In the genomic region with DNA sequence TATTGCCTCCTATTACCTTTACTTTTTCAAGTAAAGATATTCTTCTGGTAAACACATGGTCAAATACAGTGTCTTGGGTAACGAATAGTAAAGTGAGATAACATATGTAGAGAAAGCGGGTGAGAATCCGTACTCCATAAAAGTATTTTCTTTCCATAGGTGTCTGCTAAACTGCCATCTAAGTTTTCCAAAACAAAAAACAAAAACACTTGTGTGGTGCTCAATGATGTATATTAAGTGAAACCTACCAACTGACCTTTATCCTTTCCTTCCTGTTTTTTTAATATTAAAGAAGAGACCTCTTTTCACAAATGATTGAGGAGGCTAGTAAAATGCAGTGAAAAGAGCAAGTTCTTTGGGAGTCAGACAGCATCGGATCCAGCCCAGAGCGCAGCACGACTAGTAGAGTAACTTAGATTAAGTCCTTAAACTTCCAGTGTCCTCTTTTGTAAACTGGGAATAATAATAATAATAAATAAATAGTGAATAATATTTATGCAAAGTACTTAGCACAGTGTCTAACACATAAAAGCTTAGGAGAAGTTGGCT, we compare ENCODE assay signal across 8 cellular contexts. TPM values are rescaled to one million over a fixed set of nuclear protein-coding genes. Genes with fewer than 3 reads are reported as not detected.
A peak's percentile ranks its signal among the peaks of the same experiment; 100 is the strongest.
DNase-seq lines count a peak whose midpoint lies in the region; ATAC-seq and TF ChIP-seq lines count a peak whose summit lies in the region.

No MANE protein-coding gene starts in this region.

- peak; percentile 6 for ATAC-seq in HG03039 (IDR thresholded peaks at IDR 0.05; ENCODE audit: unreplicated experiment)
- ATAC-seq in activated naive CD8-positive, alpha-beta T cell treated with anti-CD3 and anti-CD28 coated beads, Interleukin-2, amount 50 U/mL, for 24 hours: no peak
- ATAC-seq in HG03045 (IDR thresholded peaks at IDR 0.05; ENCODE audit: unreplicated experiment): no peak

- H3K27ac Mint-ChIP-seq in activated naive CD8-positive, alpha-beta T cell treated with anti-CD3 and anti-CD28 coated beads, Interleukin-2, amount 50 U/mL, for 24 hours: peak overlapping the region; percentile 99

- H3K9me3 ChIP-seq in mononuclear cell (ENCODE audit: low read depth, low read length): no peaks in the 10 kb centered on the region

- peak overlapping the region; percentile 81 for H3K4me3 ChIP-seq in GM06990 (replicated peaks; ENCODE audit: low read depth, low read length)
- peak overlapping the region; percentile 94 for H3K4me3 ChIP-seq in mononuclear cell (ENCODE audit: low read length)

- H3K27me3 ChIP-seq in GM06990 (replicated peaks; ENCODE audit: control insufficient read depth, insufficient read depth, low read length) (no peaks in the 10 kb centered on the region), mononuclear cell (ENCODE audit: insufficient read depth, low read length) (no peaks in the 10 kb centered on the region)

- H3K36me3 Mint-ChIP-seq in activated naive CD8-positive, alpha-beta T cell treated with anti-CD3 and anti-CD28 coated beads, Interleukin-2, amount 50 U/mL, for 24 hours (ENCODE audit: low read depth): peaks cover 19% of the 10 kb centered on the region

- no peak for TF ChIP-seq CTCF in GM06990 (IDR thresholded peaks at IDR 0.05; ENCODE audit: insufficient read depth, low read length, poor library complexity, severe bottlenecking)

- H3K36me3 ChIP-seq in GM06990 (ENCODE audit: control insufficient read depth, insufficient read depth, low read length): no peaks in the 10 kb centered on the region

- no peak for DNase-seq in GM06990 (ENCODE audit: extremely low read depth, insufficient read length)
- DNase-seq in activated naive CD8-positive, alpha-beta T cell treated with anti-CD3 and anti-CD28 coated beads, Interleukin-2, amount 50 U/mL, for 24 hours: peak; percentile 13
- no peak for DNase-seq in HuH-7 (ENCODE audit: low spot score)
- DNase-seq in NCI-H524 treated with DMSO at 0.1 percent for 48 hours (lab: John Stamatoyannopoulos, UW): no peak
- no peak for DNase-seq in NCI-H526 treated with DMSO at 0.1 percent for 48 hours (lab: John Stamatoyannopoulos, UW)

- no peaks in the 10 kb centered on the region for H3K9me3 Mint-ChIP-seq in activated naive CD8-positive, alpha-beta T cell treated with anti-CD3 and anti-CD28 coated beads, Interleukin-2, amount 50 U/mL, for 24 hours

- peaks cover 19% of the 10 kb centered on the region for H3K4me1 ChIP-seq in mononuclear cell (ENCODE audit: insufficient read depth, low read length)

- peak overlapping the region; percentile 98 for H3K4me3 Mint-ChIP-seq in activated naive CD8-positive, alpha-beta T cell treated with anti-CD3 and anti-CD28 coated beads, Interleukin-2, amount 50 U/mL, for 24 hours

- H3K4me1 Mint-ChIP-seq in activated naive CD8-positive, alpha-beta T cell treated with anti-CD3 and anti-CD28 coated beads, Interleukin-2, amount 50 U/mL, for 24 hours: peaks cover 43% of the 10 kb centered on the region

- H3K27me3 Mint-ChIP-seq in activated naive CD8-positive, alpha-beta T cell treated with anti-CD3 and anti-CD28 coated beads, Interleukin-2, amount 50 U/mL, for 24 hours: peaks cover 3% of the 10 kb centered on the region

RNA-seq across cellular contexts. Expression of a gene that starts 0.4 kb away (rescaled TPM):
- 26.6 TPM for total RNA-seq in mononuclear cell
